ENCODE assay signal across 7 cellular contexts in the genomic region with DNA sequence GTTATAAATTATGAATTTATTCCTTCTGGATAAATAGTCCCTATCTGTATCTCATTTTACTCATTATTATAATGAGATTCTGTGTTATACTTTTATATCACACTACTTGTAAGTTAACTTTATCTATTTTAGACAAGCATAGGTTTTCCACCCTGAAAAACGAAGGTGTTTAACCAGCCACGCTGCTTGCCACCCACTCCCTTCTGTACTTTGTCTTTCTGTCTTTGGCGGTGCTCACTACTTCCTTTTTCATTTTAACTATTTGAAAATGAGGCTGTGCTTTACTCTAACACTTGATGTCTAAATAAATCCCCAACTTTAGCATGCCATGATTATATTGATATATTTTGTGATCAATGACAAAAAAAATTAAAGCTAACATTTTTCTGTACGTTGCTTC.
"Had no signal": no experiment of that assay in that cellular context is flagged by ENCODE, and none has a peak within 500 bp of the region (broad histone marks: within the 10 kb centered on the region; RNA-seq: fewer than 3 reads in every experiment).

No MANE protein-coding gene starts in this region.

- H2AFZ ChIP-seq: GM23338 had no signal

- H3K27ac Mint-ChIP-seq: GM23338, H9, IgD-negative memory B cell had no signal

- H3K4me3 ChIP-seq: GM23338 had no signal

- H3K4me2 ChIP-seq: GM23338 had no signal

- ATAC-seq: GM23338, HepG2 had no signal

- H3K9me3 Mint-ChIP-seq: GM23338, H9 had no signal

- H3K27ac ChIP-seq: HL-60 had no signal

- H3K36me3 Mint-ChIP-seq: IgD-negative memory B cell had no signal

- DNase-seq: H9, HCEC 1CT, KBM-7 had no signal
